Comparison of ENCODE assay signal across 1 cellular context in genomic region chr3:57694146-57694545, GRCh38.
TF ChIP-seq lines count a peak whose summit lies in the region.

No MANE protein-coding gene starts in this region.

TF ChIP-seq in HCT116, 20 proteins besides CTCF, POLR2A, EP300 and RAD21:
- TF ChIP-seq ZBTB33 (IDR thresholded peaks at IDR 0.05; ENCODE audit: extremely low read depth, insufficient replicate concordance, low read length) (no peak), ELF1 (IDR thresholded peaks at IDR 0.05; ENCODE audit: borderline replicate concordance, low read depth) (no peak), EZH2phosphoT487 (IDR thresholded peaks at IDR 0.05; ENCODE audit: borderline replicate concordance) (no peak), CBX3 (IDR thresholded peaks at IDR 0.05; ENCODE audit: low read depth) (no peak), EGR1 (IDR thresholded peaks at IDR 0.05; ENCODE audit: low read depth) (no peak), YY1 (IDR thresholded peaks at IDR 0.05; ENCODE audit: extremely low read depth, insufficient replicate concordance, low read depth, low read length) (no peak)
